ENCODE assay signal across 11 cellular contexts in the genomic region with DNA sequence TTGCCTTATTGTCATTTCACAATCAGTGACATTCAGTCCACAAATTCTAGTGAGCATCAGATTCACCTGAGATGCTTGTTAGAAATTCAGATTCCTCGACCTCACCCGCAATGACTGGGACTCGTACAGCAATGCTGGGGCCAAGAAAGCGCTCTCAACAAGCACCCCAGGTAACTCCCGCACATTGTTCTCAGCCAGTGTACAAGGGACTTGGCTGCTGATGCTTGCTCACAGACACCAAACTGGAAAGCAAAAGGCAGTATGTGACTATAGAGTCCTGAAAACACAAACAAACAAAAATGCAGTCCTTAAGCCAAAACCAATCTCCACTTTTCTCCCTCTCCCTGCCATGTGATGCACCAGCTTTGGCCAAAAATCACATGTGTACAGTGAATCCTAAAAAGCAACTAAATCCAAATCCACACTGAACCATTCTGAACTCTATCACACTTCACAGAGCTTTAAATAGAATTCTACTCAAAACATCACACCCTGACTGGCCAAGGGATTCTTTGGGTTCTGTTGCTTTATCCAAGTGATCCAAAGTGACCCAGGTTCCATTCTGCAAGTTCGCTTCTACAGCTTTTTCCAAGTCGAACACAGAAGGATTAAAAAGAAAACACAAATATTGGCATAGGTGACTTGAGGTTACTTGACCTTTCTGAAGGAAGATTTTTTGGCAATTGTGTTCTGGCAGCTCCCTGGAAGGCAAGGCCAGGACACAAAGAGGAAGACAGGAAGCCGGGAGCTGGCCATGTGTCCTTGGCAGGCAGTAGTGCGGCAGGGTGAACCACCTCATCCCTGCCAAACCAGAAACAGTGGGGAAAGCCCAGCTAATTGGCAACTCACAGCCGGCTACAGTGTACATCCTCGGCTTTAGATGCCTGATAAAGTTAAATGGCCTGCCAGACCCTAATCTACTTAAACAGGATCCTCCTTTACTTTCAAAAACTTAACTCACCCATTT.
A peak's percentile ranks its signal among the peaks of the same experiment; 100 is the strongest.
DNase-seq lines count a peak whose midpoint lies in the region; ATAC-seq lines count a peak whose summit lies in the region.
"Had no signal": no experiment of that assay in that cellular context is flagged by ENCODE, and none has a peak within 500 bp of the region (broad histone marks: within the 10 kb centered on the region; RNA-seq: fewer than 3 reads in every experiment).

No MANE protein-coding gene starts in this region.

- no peaks in the 10 kb centered on the region for H3K36me3 Mint-ChIP-seq in activated naive CD4-positive, alpha-beta T cell treated with anti-CD3 and anti-CD28 coated beads for 36 hours (ENCODE audit: low read depth)
- no peaks in the 10 kb centered on the region for H3K36me3 Mint-ChIP-seq in naive thymus-derived CD4-positive, alpha-beta T cell

- H3K36me3 ChIP-seq in naive thymus-derived CD4-positive, alpha-beta T cell (ENCODE audit: control insufficient read depth in 2 of 3, insufficient read depth in 3 of 3, low read length in 3 of 3) = no peaks in the 10 kb centered on the region

- intact Hi-C loops in activated naive CD4-positive, alpha-beta T cell treated with anti-CD3 and anti-CD28 coated beads for 36 hours (cut with micrococcal nuclease) = no loop called here
- intact Hi-C loops in naive thymus-derived CD4-positive, alpha-beta T cell (cut with micrococcal nuclease) = no loop called here

- CTCF ChIA-PET in activated naive CD4-positive, alpha-beta T cell treated with anti-CD3 and anti-CD28 coated beads for 36 hours (lab: Charles Lee) = no interaction called here
- CTCF ChIA-PET in naive thymus-derived CD4-positive, alpha-beta T cell (lab: Charles Lee) = no interaction called here

- no peaks in the 10 kb centered on the region for H3K4me1 ChIP-seq in naive thymus-derived CD4-positive, alpha-beta T cell (ENCODE audit: control insufficient read depth in 2 of 2, insufficient read depth in 2 of 2, low read length in 2 of 2)

- H3K27me3 ChIP-seq in naive thymus-derived CD4-positive, alpha-beta T cell (ENCODE audit: control insufficient read depth in 2 of 2, insufficient read depth in 2 of 2, low read length in 2 of 2) = no peaks in the 10 kb centered on the region

- H3K9me3 ChIP-seq in naive thymus-derived CD4-positive, alpha-beta T cell (ENCODE audit: control insufficient read depth in 2 of 3, low read length in 3 of 3) = no peaks in the 10 kb centered on the region

- H3K9me3 Mint-ChIP-seq in activated naive CD4-positive, alpha-beta T cell treated with anti-CD3 and anti-CD28 coated beads for 36 hours = peaks cover 1% of the 10 kb centered on the region
- peaks cover 0 to 7% (median 1%) of the 10 kb centered on the region in 11 donors for H3K9me3 Mint-ChIP-seq in naive thymus-derived CD4-positive, alpha-beta T cell

- H3K27ac Mint-ChIP-seq in activated naive CD4-positive, alpha-beta T cell treated with anti-CD3 and anti-CD28 coated beads for 36 hours = no peak overlapping the region
- no peak overlapping the region for H3K27ac Mint-ChIP-seq in naive thymus-derived CD4-positive, alpha-beta T cell

- ATAC-seq in left lobe of liver = peak; percentile 87
- ATAC-seq in HG02938 (IDR thresholded peaks at IDR 0.05; ENCODE audit: unreplicated experiment) = no peak
- no peak for ATAC-seq in GM18907 (IDR thresholded peaks at IDR 0.05; ENCODE audit: unreplicated experiment)
- no peak for ATAC-seq in naive thymus-derived CD4-positive, alpha-beta T cell

- DNase-seq in NCI-H2196 treated with DMSO at 0.1 percent for 48 hours (lab: John Stamatoyannopoulos, UW; ENCODE audit: unreplicated experiment) (peak; percentile 92), cerebellum (ENCODE audit: low spot score) (peak; percentile 89), left lobe of liver (ENCODE audit: low spot score) (peak; percentile 79), substantia nigra (lab: John Stamatoyannopoulos, UW) (peak in 40 of 49 donors; percentile 4 to 81 (median 36))
- no peak for DNase-seq in activated naive CD4-positive, alpha-beta T cell treated with anti-CD3 and anti-CD28 coated beads for 36 hours
- DNase-seq in naive thymus-derived CD4-positive, alpha-beta T cell = no peak
- DNase-seq: activated CD4-positive, CD25-positive, alpha-beta regulatory T cell treated with anti-CD3 and anti-CD28 coated beads, Interleukin-2, amount 50 U/mL, for 72 hours; NCI-H1417; retina had no signal

- H3K4me3 ChIP-seq in naive thymus-derived CD4-positive, alpha-beta T cell (ENCODE audit: low read length) = no peak overlapping the region

- H3K27me3 Mint-ChIP-seq in activated naive CD4-positive, alpha-beta T cell treated with anti-CD3 and anti-CD28 coated beads for 36 hours (ENCODE audit: low read depth) = peaks cover 2% of the 10 kb centered on the region
- peaks cover 0 to 6% (median 0%) of the 10 kb centered on the region in 5 donors for H3K27me3 Mint-ChIP-seq in naive thymus-derived CD4-positive, alpha-beta T cell

- no peaks in the 10 kb centered on the region for H3K4me1 Mint-ChIP-seq in activated naive CD4-positive, alpha-beta T cell treated with anti-CD3 and anti-CD28 coated beads for 36 hours (ENCODE audit: low read depth)
- H3K4me1 Mint-ChIP-seq in naive thymus-derived CD4-positive, alpha-beta T cell = no peaks in the 10 kb centered on the region

- POLR2A ChIA-PET in naive thymus-derived CD4-positive, alpha-beta T cell (lab: Charles Lee) = no interaction called here

- no peak overlapping the region for H3K4me3 Mint-ChIP-seq in activated naive CD4-positive, alpha-beta T cell treated with anti-CD3 and anti-CD28 coated beads for 36 hours
- no peak overlapping the region for H3K4me3 Mint-ChIP-seq in naive thymus-derived CD4-positive, alpha-beta T cell

- H3K27ac ChIP-seq in substantia nigra (ENCODE audit: low read depth, low read length, poor library complexity, severe bottlenecking) = no peak overlapping the region
- H3K27ac ChIP-seq in naive thymus-derived CD4-positive, alpha-beta T cell (ENCODE audit: low read depth, low read length) = no peak overlapping the region

Comparison
In these comparisons a context has a peak if more than half of its experiments do, and no peak if none do; other contexts are left out.
1. DNase-seq: peak in NCI-H2196 treated with DMSO at 0.1 percent for 48 hours (single experiment), cerebellum (single experiment), left lobe of liver (single experiment) and substantia nigra (40 of 49); none in activated naive CD4-positive, alpha-beta T cell treated with anti-CD3 and anti-CD28 coated beads for 36 hours (single experiment) and naive thymus-derived CD4-positive, alpha-beta T cell (0 of 9).